10 cellular contexts compared by ENCODE assay signal in genomic region chr6:56850618-56851017, GRCh38.
A peak's percentile ranks its signal among the peaks of the same experiment; 100 is the strongest.
DNase-seq lines count a peak whose midpoint lies in the region; ATAC-seq and TF ChIP-seq lines count a peak whose summit lies in the region.
"Had no signal": no experiment of that assay in that cellular context is flagged by ENCODE, and none has a peak within 500 bp of the region (broad histone marks: within the 10 kb centered on the region; RNA-seq: fewer than 3 reads in every experiment).

No MANE protein-coding gene starts in this region.

- H3K9me3 ChIP-seq in iPS-15b (ENCODE audit: control insufficient read depth, insufficient read depth, low read length) (no peaks in the 10 kb centered on the region), OCI-LY7 (ENCODE audit: low read length) (no peaks in the 10 kb centered on the region)

- no peaks in the 10 kb centered on the region for H3K36me3 ChIP-seq in iPS-15b (ENCODE audit: control insufficient read depth, insufficient read depth, low read length)
- H3K36me3 ChIP-seq in OCI-LY7 (ENCODE audit: insufficient read depth, low read length) = no peaks in the 10 kb centered on the region
- H3K36me3 ChIP-seq: cardiac muscle cell had no signal

- H3K4me1 ChIP-seq in iPS-15b (ENCODE audit: control insufficient read depth, insufficient read depth, low read length) = peaks cover 25% of the 10 kb centered on the region
- H3K4me1 ChIP-seq in OCI-LY7 (ENCODE audit: insufficient read depth, low read length, poor library complexity, severe bottlenecking) = peaks cover 4% of the 10 kb centered on the region

- TF ChIP-seq CTCF in GM12865 (IDR thresholded peaks at IDR 0.05; ENCODE audit: insufficient read depth, low read depth, low read length, missing control alignments) = no peak
- no peak for TF ChIP-seq CTCF in astrocyte of the cerebellum (IDR thresholded peaks at IDR 0.05; ENCODE audit: low read depth, low read length, missing control alignments)
- TF ChIP-seq CTCF in OCI-LY7 (conservative IDR thresholded peaks at IDR 0.05; ENCODE audit: low read length) = no peak

- BruUV-seq in OCI-LY7 (replicated peaks; lab: Mats Ljungman, UMichigan) = no TSS peak

- in situ Hi-C loops in astrocyte of the cerebellum (cut with HindIII; ENCODE audit: low sequenced_read_pairs) = no loop called here

- H3K9ac ChIP-seq in iPS-15b (ENCODE audit: low read depth, low read length) = no peak overlapping the region

- no peak for ATAC-seq in HG03442 (IDR thresholded peaks at IDR 0.05; ENCODE audit: unreplicated experiment)
- ATAC-seq: stimulated activated memory B cell treated with anti-CD40 and anti-IgM and Interleukin-4, amounts not matched to agents 10 μg/mL and 1 μg/mL and 100 μg/mL, for 72 hours had no signal

- no peaks in the 10 kb centered on the region for H3K79me2 ChIP-seq in OCI-LY7 (ENCODE audit: insufficient read depth, low read depth, low read length)

- DNase-seq in GM12865 (ENCODE audit: low read depth) (no peak), astrocyte of the cerebellum (ENCODE audit: low read depth) (no peak), skeletal muscle cell (ENCODE audit: low read depth) (no peak), NCI-H748 (lab: John Stamatoyannopoulos, UW; ENCODE audit: unreplicated experiment) (no peak), OCI-LY7 (ENCODE audit: low spot score) (no peak)
- DNase-seq in activated CD4-positive, CD25-positive, alpha-beta regulatory T cell (lab: John Stamatoyannopoulos, UW) = no peak

- no peak overlapping the region for H2AFZ ChIP-seq in OCI-LY7 (ENCODE audit: low read length)

- CTCF ChIA-PET in OCI-LY7 (lab: Charles Lee; ENCODE audit: unreplicated experiment) = interaction anchor here (0.6 kb wide), 2 partner anchors 22 to 239 kb away, joined by 3 read pairs; partner anchors contain the start of gene ZNF451

- intact Hi-C loops in OCI-LY7 (cut with micrococcal nuclease; ENCODE audit: unreplicated experiment) = loop anchor here (1.0 to 10.0 kb wide), 2 partner anchors 141 to 216 kb away; no protein-coding TSS in a partner anchor

- POLR2A ChIA-PET in OCI-LY7 (lab: Charles Lee) = no interaction called here

- peak overlapping the region; percentile 90 for H3K4me3 ChIP-seq in GM12865 (ENCODE audit: low read depth, low read length)
- peak overlapping the region; percentile 55 for H3K4me3 ChIP-seq in astrocyte of the cerebellum (ENCODE audit: low read depth, low read length)
- H3K4me3 ChIP-seq in iPS-15b (ENCODE audit: low read depth, low read length) = peak overlapping the region; percentile 69
- peak overlapping the region; percentile 63 for H3K4me3 ChIP-seq in skeletal muscle cell (ENCODE audit: low read depth, low read length)
- no peak overlapping the region for H3K4me3 ChIP-seq in OCI-LY7 (ENCODE audit: low read depth, low read length, poor library complexity, severe bottlenecking)

- peaks cover 2% of the 10 kb centered on the region for H3K27me3 ChIP-seq in iPS-15b (ENCODE audit: control insufficient read depth, insufficient read depth, low read length)
- H3K27me3 ChIP-seq: cardiac muscle cell had no signal

- no peaks in the 10 kb centered on the region for H3K9me2 ChIP-seq in OCI-LY7 (ENCODE audit: insufficient read depth, low read length)

- no peaks in the 10 kb centered on the region for H4K20me1 ChIP-seq in OCI-LY7 (ENCODE audit: insufficient read depth, low read length)

- H3K4me2 ChIP-seq in OCI-LY7 (ENCODE audit: low read length) = no peak overlapping the region

- H3K27ac ChIP-seq in OCI-LY7 (ENCODE audit: low read depth, low read length, poor library complexity, severe bottlenecking) = no peak overlapping the region
- H3K27ac ChIP-seq: cardiac muscle cell had no signal
